10 cellular contexts compared by ENCODE assay signal in the genomic region with DNA sequence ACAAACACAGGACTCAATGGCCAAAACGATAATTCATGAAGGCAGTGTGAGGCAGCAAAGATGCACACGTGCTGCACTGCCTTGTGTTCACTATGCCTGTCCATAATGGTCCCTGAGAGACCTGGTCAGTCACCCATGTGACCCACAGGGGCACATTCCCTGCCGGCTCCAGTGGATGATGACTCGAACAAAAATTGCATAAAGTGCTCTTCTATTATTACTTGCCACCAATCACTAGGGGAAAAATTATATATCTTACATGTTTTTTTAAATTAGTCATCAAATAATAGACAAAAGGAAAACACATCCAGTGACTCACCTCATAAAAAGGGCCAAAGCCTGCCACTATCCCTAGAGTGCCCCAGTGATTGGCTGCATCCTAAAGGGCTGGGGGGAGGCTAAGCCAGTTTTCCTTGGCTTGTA. TPM values are rescaled to one million over a fixed set of nuclear protein-coding genes. Genes with fewer than 3 reads are reported as not detected.
DNase-seq lines count a peak whose midpoint lies in the region; ATAC-seq and TF ChIP-seq lines count a peak whose summit lies in the region.
"Had no signal": no experiment of that assay in that cellular context is flagged by ENCODE, and none has a peak within 500 bp of the region (broad histone marks: within the 10 kb centered on the region; RNA-seq: fewer than 3 reads in every experiment).

No MANE protein-coding gene starts in this region.

- H3K36me3 ChIP-seq in MG63 = peaks cover 41% of the 10 kb centered on the region

- ATAC-seq in omental fat pad (ENCODE audit: low FRiP score) = peak; percentile 51
- no peak for ATAC-seq in GM19397 (IDR thresholded peaks at IDR 0.05; ENCODE audit: unreplicated experiment)
- ATAC-seq in GM21526 (IDR thresholded peaks at IDR 0.05; ENCODE audit: low FRiP score, unreplicated experiment) = no peak

- TF ChIP-seq CTCF in choroid plexus epithelial cell (conservative IDR thresholded peaks at IDR 0.05; ENCODE audit: low read depth, low read length) = no peak
- no peak for TF ChIP-seq CTCF in omental fat pad (IDR thresholded peaks at IDR 0.05)

- peak; percentile 98 for DNase-seq in EH (ENCODE audit: low read depth)
- DNase-seq in MG63 = peak; percentile 81
- peak; percentile 76 for DNase-seq in choroid plexus epithelial cell (ENCODE audit: low read depth)
- DNase-seq in omental fat pad (ENCODE audit: low spot score) = no peak
- DNase-seq in NCI-H1092 (lab: John Stamatoyannopoulos, UW) = no peak
- no peak for DNase-seq in RPMI8226
- DNase-seq: activated B cell treated with CpG ODN at 0.5 μM for 24 hours, MM.1S had no signal

- no peaks in the 10 kb centered on the region for H3K9me3 ChIP-seq in MG63

- H3K4me3 ChIP-seq in MG63 (no peak overlapping the region), choroid plexus epithelial cell (ENCODE audit: low read depth, low read length) (no peak overlapping the region)

- no peaks in the 10 kb centered on the region for H3K27me3 ChIP-seq in MG63

RNA-seq across cellular contexts. Expression of a gene that starts 47.5 kb away (rescaled TPM):
- 44.8 and 50.2 TPM in 2 replicates for total RNA-seq in MG63 (2014; rRNA removed; shearing (Covaris generic); ENCODE audit: low replicate concordance)
- total RNA-seq in omental fat pad = 10 to 100 TPM; 45.6 to 77.0 (median 63.0) TPM

Comparison
In these comparisons a context has a peak if more than half of its experiments do, and no peak if none do; other contexts are left out.
1. DNase-seq: peak in EH (single experiment), MG63 (single experiment) and choroid plexus epithelial cell (single experiment); none in omental fat pad (single experiment), NCI-H1092 (single experiment) and RPMI8226 (single experiment).